Comparison of ENCODE assay signal across 8 cellular contexts in the genomic region with DNA sequence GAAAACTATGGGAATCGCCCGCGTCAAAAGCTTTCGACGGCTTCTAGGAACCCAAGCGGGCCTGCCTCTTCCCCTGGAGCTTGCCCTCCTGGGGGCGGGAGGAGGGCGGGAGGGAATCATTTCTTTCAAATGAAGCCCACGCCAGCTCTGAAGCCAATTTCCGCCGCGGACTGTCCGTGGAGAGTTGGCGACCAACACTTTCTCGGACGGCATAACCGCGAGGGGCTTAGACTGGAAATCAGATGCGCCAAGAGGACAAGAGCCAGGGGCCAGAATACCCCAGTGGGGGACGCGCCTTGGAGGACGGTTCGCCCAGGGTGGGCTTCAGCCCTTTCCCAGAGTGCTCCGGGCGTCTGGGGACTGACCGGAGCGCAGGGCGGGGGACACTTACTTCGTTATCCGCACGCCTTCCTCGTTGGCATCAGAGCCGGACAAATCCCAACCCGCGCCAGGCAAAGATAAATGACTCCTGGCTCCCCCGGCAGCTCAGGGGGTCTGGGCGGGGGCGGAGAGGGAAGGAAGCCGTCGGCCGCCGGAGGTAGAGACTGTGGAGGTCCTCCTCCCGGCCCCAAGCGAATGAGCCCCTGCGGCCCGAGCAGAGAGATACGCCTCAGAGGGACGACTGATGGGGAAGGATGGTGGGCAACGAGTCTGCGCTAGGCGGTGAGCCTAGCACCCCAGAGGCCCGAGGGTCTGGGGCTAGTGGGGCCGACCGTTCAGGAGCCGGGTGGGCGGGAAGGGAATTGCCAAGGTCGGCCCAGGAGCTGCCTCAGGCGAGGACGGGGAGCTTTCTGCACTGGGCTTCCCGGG. TPM values are rescaled to one million over a fixed set of nuclear protein-coding genes. Genes with fewer than 3 reads are reported as not detected.
DNase-seq lines count a peak whose midpoint lies in the region; TF ChIP-seq lines count a peak whose summit lies in the region.

No MANE protein-coding gene starts in this region.

- no peaks in the 10 kb centered on the region for H4K20me1 ChIP-seq in mammary epithelial cell (ENCODE audit: insufficient read depth, low read length)

- peak overlapping the region; percentile 92 for H3K4me2 ChIP-seq in mammary epithelial cell (ENCODE audit: insufficient read depth, low read depth, low read length)

- TF ChIP-seq CTCF in A673 (conservative IDR thresholded peaks at IDR 0.05; ENCODE audit: low read depth, low read length) (no peak), HL-60 (IDR thresholded peaks at IDR 0.05; ENCODE audit: insufficient read depth, low read length) (no peak), mammary epithelial cell (conservative IDR thresholded peaks at IDR 0.05 in 1 of 2, IDR thresholded peaks at IDR 0.05 in 1 of 2; ENCODE audit: extremely low read depth in 1 of 2, insufficient read depth in 1 of 2, low read depth in 1 of 2, low read length in 2 of 2) (no peak)

- no peak for DNase-seq in A673 (ENCODE audit: low spot score)
- DNase-seq in HL-60 (ENCODE audit: low read depth in 1 of 2, low spot score in 1 of 2): no peak
- DNase-seq in mammary epithelial cell: no peak
- no peak for DNase-seq in NCI-H2196 (lab: John Stamatoyannopoulos, UW; ENCODE audit: unreplicated experiment)
- DNase-seq in central memory CD4-positive, alpha-beta T cell: no peak
- DNase-seq in NCI-H2171 (lab: John Stamatoyannopoulos, UW): no peak
- no peak for DNase-seq in NCI-H1417 (lab: John Stamatoyannopoulos, UW)

- H3K4me1 ChIP-seq in A673 (ENCODE audit: insufficient read depth, low read length, poor library complexity, severe bottlenecking) (peaks cover 7% of the 10 kb centered on the region), mammary epithelial cell (ENCODE audit: insufficient read depth, low read length) (peaks cover 17% of the 10 kb centered on the region), mucosa of rectum (ENCODE audit: control insufficient read depth in 2 of 2, insufficient read depth in 2 of 2, low read length in 2 of 2) (peaks cover 6 to 25% of the 10 kb centered on the region in 2 donors)

- no peaks in the 10 kb centered on the region for H3K36me3 ChIP-seq in A673 (ENCODE audit: insufficient read depth, low read length, poor library complexity, severe bottlenecking)
- no peaks in the 10 kb centered on the region for H3K36me3 ChIP-seq in mammary epithelial cell (ENCODE audit: insufficient read depth, low read length)
- H3K36me3 ChIP-seq in mucosa of rectum (ENCODE audit: control insufficient read depth in 2 of 2, insufficient read depth in 2 of 2, low read length in 2 of 2): peaks cover 0 to 4% of the 10 kb centered on the region in 2 donors

- H3K79me2 ChIP-seq in mammary epithelial cell (ENCODE audit: insufficient read depth, low read length): no peaks in the 10 kb centered on the region

- in situ Hi-C loops in mammary epithelial cell (cut with MboI; ENCODE audit: low sequenced_read_pairs in 2 of 2): no loop called here

- no TSS peak for BruUV-seq in A673 (replicated peaks; lab: Mats Ljungman, UMichigan)
- no TSS peak for BruUV-seq in mammary epithelial cell (replicated peaks; lab: Mats Ljungman, UMichigan)

- CTCF ChIA-PET in A673 (lab: Charles Lee): interaction anchor here (0.6 kb wide), 2 partner anchors 27 to 340 kb away, joined by 3 to 9 read pairs; no protein-coding TSS in a partner anchor
- CTCF ChIA-PET in mammary epithelial cell (lab: Charles Lee; ENCODE audit: low non-redundant PET): no interaction called here

- no peak overlapping the region for H2AFZ ChIP-seq in mammary epithelial cell (ENCODE audit: low read depth, low read length)

- H3K9ac ChIP-seq in mammary epithelial cell (ENCODE audit: insufficient read depth, low read length): no peak overlapping the region
- H3K9ac ChIP-seq in mucosa of rectum (ENCODE audit: low read depth in 1 of 2, low read length in 2 of 2): peak overlapping the region; percentile 85 to 95

- intact Hi-C loops in A673 (cut with micrococcal nuclease; ENCODE audit: unreplicated experiment): loop anchor here (2.0 kb wide), 1 partner anchor 202 kb away; no protein-coding TSS in a partner anchor
- intact Hi-C loops in mammary epithelial cell (cut with micrococcal nuclease): no loop called here

- H3K27me3 ChIP-seq in A673 (replicated peaks; ENCODE audit: insufficient read depth, low read depth, low read length, poor library complexity) (peaks cover 29% of the 10 kb centered on the region), HL-60 (ENCODE audit: insufficient read depth, poor library complexity, severe bottlenecking) (peaks cover 29% of the 10 kb centered on the region), mammary epithelial cell (ENCODE audit: insufficient read depth, low read length) (peaks cover 49% of the 10 kb centered on the region), mucosa of rectum (ENCODE audit: control insufficient read depth in 2 of 2, insufficient read depth in 2 of 2, low read length in 2 of 2) (peaks cover 23 to 30% of the 10 kb centered on the region in 2 donors)

- POLR2A ChIA-PET in A673 (lab: Charles Lee; ENCODE audit: low non-redundant PET): no interaction called here

- no peak overlapping the region for H3K27ac ChIP-seq in A673 (ENCODE audit: low read depth, low read length, poor library complexity, severe bottlenecking)
- no peak overlapping the region for H3K27ac ChIP-seq in HL-60 (replicated peaks)
- no peak overlapping the region for H3K27ac ChIP-seq in mammary epithelial cell (ENCODE audit: insufficient read depth, low read depth, low read length)
- peak overlapping the region; percentile 91 to 93 for H3K27ac ChIP-seq in mucosa of rectum (ENCODE audit: low read depth in 2 of 2, low read length in 2 of 2)

- WGBS in mammary epithelial cell (ENCODE audit: low coverage, missing lambda C conversion rate): 18% methylated on average over 13 of the region's 60 CpGs

- H3K4me3 ChIP-seq in A673 (ENCODE audit: low read depth, low read length, poor library complexity, severe bottlenecking) (peak overlapping the region; percentile 73), HL-60 (replicated peaks; ENCODE audit: insufficient read depth, low read length) (peak overlapping the region; percentile 64), mammary epithelial cell (replicated peaks in 1 of 3; ENCODE audit: insufficient read depth in 1 of 3, low read depth in 2 of 3, low read length in 3 of 3) (no peak overlapping the region), mucosa of rectum (ENCODE audit: low read length in 2 of 2) (peak overlapping the region; percentile 91 to 97)

- dilution Hi-C loops in mammary epithelial cell (cut with HindIII; ENCODE audit: low sequenced_read_pairs): no loop called here

- H3K9me3 ChIP-seq in A673 (ENCODE audit: low read depth, low read length, poor library complexity, severe bottlenecking) (no peaks in the 10 kb centered on the region), mammary epithelial cell (replicated peaks; ENCODE audit: insufficient read depth, low read length) (no peaks in the 10 kb centered on the region), mucosa of rectum (ENCODE audit: control insufficient read depth in 2 of 2, low read length in 2 of 2) (no peaks in the 10 kb centered on the region)

RNA-seq across cellular contexts. Expression of a gene that starts 4.6 kb away (rescaled TPM):
- total RNA-seq in A673 (2021): 20.3 and 23.2 TPM in 2 replicates
- 10 to 100 TPM in 1 of 2 donors, 1 to 10 TPM in 1; 7.5 to 13.7 TPM for total RNA-seq in mammary epithelial cell
- polyA plus RNA-seq in mammary epithelial cell: 1.1 TPM
- 1.8 TPM for polyA minus RNA-seq in mammary epithelial cell

Comparison
In these comparisons a context has a peak if more than half of its experiments do, and no peak if none do; other contexts are left out.
1. H3K27ac ChIP-seq: peak in mucosa of rectum (2 of 2); none in A673 (single experiment), HL-60 (single experiment) and mammary epithelial cell (single experiment).
2. H3K4me3 ChIP-seq: peak in A673 (single experiment), HL-60 (single experiment) and mucosa of rectum (2 of 2); none in mammary epithelial cell (0 of 3).